Comparison of ENCODE assay signal across 23 cellular contexts in the genomic region with DNA sequence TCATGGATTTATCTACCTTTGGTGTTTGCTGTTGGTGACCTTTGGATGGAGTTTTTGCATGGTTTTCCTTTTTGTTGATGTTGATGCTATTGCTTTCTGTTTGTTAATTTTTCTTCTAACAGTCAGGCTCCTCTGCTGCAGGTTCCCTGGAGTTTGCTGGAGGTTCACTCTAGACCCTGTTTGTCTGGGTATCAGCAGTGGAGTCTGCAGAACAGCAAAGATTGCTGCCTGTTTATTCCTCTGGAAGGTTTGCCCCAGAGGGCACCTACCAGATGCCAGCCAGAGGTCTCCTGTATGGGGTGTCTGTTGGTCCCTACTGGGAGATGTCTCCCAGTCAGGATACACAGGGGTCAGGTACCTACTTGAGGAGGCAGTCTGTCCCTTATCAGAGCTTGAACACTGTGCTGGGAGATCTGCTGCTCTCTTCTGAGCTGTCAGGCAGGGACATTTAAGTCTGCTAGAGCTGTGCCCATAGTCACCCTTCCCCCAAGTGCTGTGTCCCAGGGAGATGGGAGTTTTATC.
"Had no signal": no experiment of that assay in that cellular context is flagged by ENCODE, and none has a peak within 500 bp of the region (broad histone marks: within the 10 kb centered on the region; RNA-seq: fewer than 3 reads in every experiment).

No MANE protein-coding gene starts in this region.

- H3K27ac ChIP-seq: esophagus squamous epithelium, hepatocyte, neutrophil, pancreas had no signal

- H3K4me2 ChIP-seq: hepatocyte, smooth muscle cell had no signal

- DNase-seq: cerebellar nuclear complex; cortex of kidney; effector memory CD8-positive, alpha-beta T cell; erythroblast; esophagus squamous epithelium; foreskin melanocyte; kidney; mesendoderm; midbrain; natural killer cell; pancreas; stimulated activated CD4-positive, alpha-beta T cell treated with anti-CD3 and anti-CD28 coated beads, Interleukin-12 subunit alpha, Interleukin-12 subunit beta, amount 100 ng/mL, for 4 hours; stimulated activated CD4-positive, alpha-beta T cell treated with anti-CD3 and anti-CD28 coated beads, Interleukin-2, amount 100 ng/mL, for 24 hours; stimulated activated CD4-positive, alpha-beta T cell treated with anti-CD3 and anti-CD28 coated beads, Interleukin-4, amount 100 ng/mL, for 24 hours; stimulated activated naive B cell treated with anti-CD40 and anti-IgM and Interleukin-4, amounts not matched to agents 10 μg/mL and 1 μg/mL and 100 μg/mL, for 72 hours had no signal

- H3K36me3 Mint-ChIP-seq: type B pancreatic cell had no signal

- H3K9me3 Mint-ChIP-seq: effector memory CD8-positive, alpha-beta T cell; natural killer cell; type B pancreatic cell had no signal

- H3K36me3 ChIP-seq: esophagus squamous epithelium, neutrophil, pancreas had no signal

- H3K27ac Mint-ChIP-seq: type B pancreatic cell had no signal

- H2AFZ ChIP-seq: hepatocyte had no signal

- H3K4me3 ChIP-seq: esophagus squamous epithelium, hepatocyte, pancreas, smooth muscle cell had no signal

- ATAC-seq: left lobe of liver, pancreas, sciatic nerve had no signal

- H3K27me3 ChIP-seq: esophagus squamous epithelium, hepatocyte, neutrophil, pancreas had no signal

- H3K4me1 ChIP-seq: pancreas had no signal

- FAIRE-seq: endometrium, kidney, pancreas had no signal

- H3K27me3 Mint-ChIP-seq: stimulated activated naive B cell treated with anti-CD40 and anti-IgM and Interleukin-4, amounts not matched to agents 10 μg/mL and 1 μg/mL and 100 μg/mL, for 72 hours; stimulated activated naive CD8-positive, alpha-beta T cell treated with anti-CD3 and anti-CD28 coated beads, Interleukin-15, Interleukin-2, amounts not matched to agents 100 ng/mL and 50 ng/mL, for 24 hours; type B pancreatic cell had no signal

- H3K79me2 ChIP-seq: hepatocyte had no signal

- H3K4me3 Mint-ChIP-seq: natural killer cell; stimulated activated naive B cell treated with anti-CD40 and anti-IgM and Interleukin-4, amounts not matched to agents 10 μg/mL and 1 μg/mL and 100 μg/mL, for 72 hours; stimulated activated naive CD8-positive, alpha-beta T cell treated with anti-CD3 and anti-CD28 coated beads, Interleukin-15, Interleukin-2, amounts not matched to agents 100 ng/mL and 50 ng/mL, for 24 hours; type B pancreatic cell had no signal

- H3K9me3 ChIP-seq: neutrophil, pancreas had no signal
